Comparison of ENCODE assay signal across 8 cellular contexts in genomic region chr13:75550159-75550567, GRCh38. TPM values are rescaled to one million over a fixed set of nuclear protein-coding genes. Genes with fewer than 3 reads are reported as not detected.
DNase-seq lines count a peak whose midpoint lies in the region; TF ChIP-seq lines count a peak whose summit lies in the region.

No MANE protein-coding gene starts in this region.

- POLR2A ChIA-PET in activated CD4-positive, alpha-beta memory T cell treated with anti-CD3 and anti-CD28 coated beads for 36 hours (lab: Charles Lee) = interaction anchor here (0.9 kb wide), 1 partner anchor 224 kb away, joined by 3 read pairs; no protein-coding TSS in a partner anchor

- 1 to 2% (median 1%) methylated on average over 10 of the region's 10 CpGs for WGBS in ovary, 3 donors

- TF ChIP-seq POLR2A in ovary (IDR thresholded peaks at IDR 0.05) = no peak

- peak overlapping the region; percentile 79 for H3K4me3 ChIP-seq in ovary

- no peaks in the 10 kb centered on the region for H3K36me3 ChIP-seq in ovary

- intact Hi-C loops in activated CD4-positive, alpha-beta memory T cell treated with anti-CD3 and anti-CD28 coated beads for 36 hours (cut with micrococcal nuclease) = loop anchor here (10.0 kb wide), 1 partner anchor 1785 kb away; no protein-coding TSS in a partner anchor
- intact Hi-C loops in ovary (cut with DNase I) = loop anchor here in 1 of 4 donors (5.0 kb wide), 1 partner anchor 178 kb away; no protein-coding TSS in a partner anchor

- peak overlapping the region; percentile 95 for H3K27ac Mint-ChIP-seq in activated CD4-positive, alpha-beta memory T cell treated with anti-CD3 and anti-CD28 coated beads for 36 hours

- peak; percentile 22 for DNase-seq in NK-92 treated with Interleukin-12 subunit alpha and Interleukin-12 subunit beta, amount 100 ng/mL, for 24 hours (lab: John Stamatoyannopoulos, UW)
- DNase-seq in NK-92 (lab: John Stamatoyannopoulos, UW; ENCODE audit: unreplicated experiment) (no peak), HCEC 1CT (peak; percentile 68), MV-4-11 (lab: John Stamatoyannopoulos, UW) (peak; percentile 11), fibroblast of peridontal ligament (ENCODE audit: extremely low read depth) (peak; percentile 73), ovary (no peak), KG1 (lab: John Stamatoyannopoulos, UW) (no peak)
- peak; percentile 58 for DNase-seq in activated CD4-positive, alpha-beta memory T cell treated with anti-CD3 and anti-CD28 coated beads for 36 hours

- no peak overlapping the region for H3K27ac ChIP-seq in ovary

- no peaks in the 10 kb centered on the region for H3K9me3 ChIP-seq in ovary

- no peak for TF ChIP-seq CTCF in ovary (IDR thresholded peaks at IDR 0.05)

- no peaks in the 10 kb centered on the region for H3K27me3 Mint-ChIP-seq in activated CD4-positive, alpha-beta memory T cell treated with anti-CD3 and anti-CD28 coated beads for 36 hours

- no peak for TF ChIP-seq EP300 in ovary (IDR thresholded peaks at IDR 0.05)

- CTCF ChIA-PET in activated CD4-positive, alpha-beta memory T cell treated with anti-CD3 and anti-CD28 coated beads for 36 hours (lab: Charles Lee) = interaction anchor here (0.7 to 1.3 kb wide), 6 partner anchors 11 to 224 kb away, joined by 3 to 10 read pairs (median 3); partner anchors contain the start of gene TBC1D4

- H3K4me3 Mint-ChIP-seq in activated CD4-positive, alpha-beta memory T cell treated with anti-CD3 and anti-CD28 coated beads for 36 hours = peak overlapping the region; percentile 97

- H3K27me3 ChIP-seq in ovary = no peaks in the 10 kb centered on the region

- H3K9me3 Mint-ChIP-seq in activated CD4-positive, alpha-beta memory T cell treated with anti-CD3 and anti-CD28 coated beads for 36 hours = no peaks in the 10 kb centered on the region

- H3K4me1 Mint-ChIP-seq in activated CD4-positive, alpha-beta memory T cell treated with anti-CD3 and anti-CD28 coated beads for 36 hours (ENCODE audit: low read depth) = peaks cover 41% of the 10 kb centered on the region

- peaks cover 3% of the 10 kb centered on the region for H3K4me1 ChIP-seq in ovary (ENCODE audit: insufficient read depth)

- peaks cover 14% of the 10 kb centered on the region for H3K36me3 Mint-ChIP-seq in activated CD4-positive, alpha-beta memory T cell treated with anti-CD3 and anti-CD28 coated beads for 36 hours

RNA-seq across cellular contexts. Expression of gene UCHL3, which starts 0.6 kb away (rescaled TPM):
- 10 to 100 TPM; 39.1 to 42.6 TPM for total RNA-seq in activated CD4-positive, alpha-beta memory T cell treated with anti-CD3 and anti-CD28 coated beads for 36 hours
- total RNA-seq in ovary = 10 to 100 TPM in 6 of 7 donors, 1 to 10 TPM in 1; 9.0 to 17.1 (median 13.0) TPM
- 10 to 100 TPM in 1 of 2 donors, 1 to 10 TPM in 1; 8.6 to 39.5 TPM for polyA plus RNA-seq in ovary

RNA-seq across cellular contexts. Expression of gene COMMD6, which starts 12.5 kb away (rescaled TPM):
- total RNA-seq in activated CD4-positive, alpha-beta memory T cell treated with anti-CD3 and anti-CD28 coated beads for 36 hours = 100 to 1,000 TPM; 130 to 136 TPM
- 100 to 1,000 TPM; 240 to 366 (median 296) TPM for total RNA-seq in ovary
- polyA plus RNA-seq in ovary = 100 to 1,000 TPM; 341 to 373 TPM

Comparison
In these comparisons a context has a peak if more than half of its experiments do, and no peak if none do; other contexts are left out.
1. DNase-seq: peak in NK-92 treated with Interleukin-12 subunit alpha and Interleukin-12 subunit beta, amount 100 ng/mL, for 24 hours (single experiment), HCEC 1CT (single experiment), MV-4-11 (single experiment), activated CD4-positive, alpha-beta memory T cell treated with anti-CD3 and anti-CD28 coated beads for 36 hours (single experiment) and fibroblast of peridontal ligament (single experiment); none in NK-92 (single experiment), ovary (0 of 5) and KG1 (single experiment).